ENCODE assay signal across 1 cellular context in genomic region chr22:38474003-38474607, GRCh38.
TF ChIP-seq lines count a peak whose summit lies in the region.

No MANE protein-coding gene starts in this region.

TF ChIP-seq in H1, 55 proteins besides CTCF, POLR2A, EP300 and RAD21:
- TF ChIP-seq BRCA1 (IDR thresholded peaks at IDR 0.05; ENCODE audit: low read depth, low read length) (no peak), SP1 (IDR thresholded peaks at IDR 0.05; ENCODE audit: low read depth, low read length) (no peak), SAP30 (IDR thresholded peaks at IDR 0.05; ENCODE audit: insufficient read depth, insufficient replicate concordance, low read length) (no peak), EZH2 (IDR thresholded peaks at IDR 0.05; ENCODE audit: low read depth, low read length, severe bottlenecking) (no peak), CBX8 (IDR thresholded peaks at IDR 0.05; ENCODE audit: borderline replicate concordance, low read depth, low read length) (no peak), KDM1A (IDR thresholded peaks at IDR 0.05; ENCODE audit: borderline replicate concordance, low read length) (no peak), SIRT6 (IDR thresholded peaks at IDR 0.05; ENCODE audit: low read length) (no peak), RXRA (IDR thresholded peaks at IDR 0.05; ENCODE audit: insufficient read depth, low read depth, low read length) (no peak), CHD2 (IDR thresholded peaks at IDR 0.05; ENCODE audit: low read length) (no peak), TCF12 (IDR thresholded peaks at IDR 0.05; ENCODE audit: low read depth, low read length) (no peak)
- TF ChIP-seq, protein P1, sequence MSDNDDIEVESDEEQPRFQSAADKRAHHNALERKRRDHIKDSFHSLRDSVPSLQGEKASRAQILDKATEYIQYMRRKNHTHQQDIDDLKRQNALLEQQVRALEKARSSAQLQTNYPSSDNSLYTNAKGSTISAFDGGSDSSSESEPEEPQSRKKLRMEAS (IDR thresholded peaks at IDR 0.05) = no peak
